1 cellular context compared by ENCODE assay signal in genomic region chr5:50749873-50750272, GRCh38.
TF ChIP-seq lines count a peak whose summit lies in the region.

No MANE protein-coding gene starts in this region.

TF ChIP-seq in HepG2, 621 proteins besides CTCF, POLR2A, EP300 and RAD21 (continued from another document):
- TF ChIP-seq MATR3 (CRISPR knock-in tag; IDR thresholded peaks at IDR 0.05), result no peak
- TF ChIP-seq ZNF292 (CRISPR knock-in tag; IDR thresholded peaks at IDR 0.05; ENCODE audit: borderline replicate concordance, low read depth), result no peak
